In genomic region chr11:69083531-69084247, GRCh38 we compare ENCODE assay signal across 1 cellular context.
TF ChIP-seq lines count a peak whose summit lies in the region.

No MANE protein-coding gene starts in this region.

TF ChIP-seq in K562, 482 proteins besides CTCF, POLR2A, EP300 and RAD21:
- TF ChIP-seq ZNF507 (tag; conservative IDR thresholded peaks at IDR 0.05) (no peak), EGR1 (conservative IDR thresholded peaks at IDR 0.05) (peak; percentile 62), SPI1 (IDR thresholded peaks at IDR 0.05; ENCODE audit: borderline replicate concordance, low read depth, low read length) (no peak), SRSF7 (optimal IDR thresholded peaks at IDR 0.05; ENCODE audit: low read depth, low read length) (no peak), POLR2G (IDR thresholded peaks at IDR 0.05; ENCODE audit: low read depth, low read length) (peak; percentile 25; the same call in 1 of the 2 replicates), NCOR1 (IDR thresholded peaks at IDR 0.05) (no peak), ZBTB33 (CRISPR knock-in tag; IDR thresholded peaks at IDR 0.05) (peak; percentile 86)
- TF ChIP-seq, protein P1, sequence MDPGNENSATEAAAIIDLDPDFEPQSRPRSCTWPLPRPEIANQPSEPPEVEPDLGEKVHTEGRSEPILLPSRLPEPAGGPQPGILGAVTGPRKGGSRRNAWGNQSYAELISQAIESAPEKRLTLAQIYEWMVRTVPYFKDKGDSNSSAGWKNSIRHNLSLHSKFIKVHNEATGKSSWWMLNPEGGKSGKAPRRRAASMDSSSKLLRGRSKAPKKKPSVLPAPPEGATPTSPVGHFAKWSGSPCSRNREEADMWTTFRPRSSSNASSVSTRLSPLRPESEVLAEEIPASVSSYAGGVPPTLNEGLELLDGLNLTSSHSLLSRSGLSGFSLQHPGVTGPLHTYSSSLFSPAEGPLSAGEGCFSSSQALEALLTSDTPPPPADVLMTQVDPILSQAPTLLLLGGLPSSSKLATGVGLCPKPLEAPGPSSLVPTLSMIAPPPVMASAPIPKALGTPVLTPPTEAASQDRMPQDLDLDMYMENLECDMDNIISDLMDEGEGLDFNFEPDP (CRISPR knock-in tag; IDR thresholded peaks at IDR 0.05), result no peak
